In the genomic region with DNA sequence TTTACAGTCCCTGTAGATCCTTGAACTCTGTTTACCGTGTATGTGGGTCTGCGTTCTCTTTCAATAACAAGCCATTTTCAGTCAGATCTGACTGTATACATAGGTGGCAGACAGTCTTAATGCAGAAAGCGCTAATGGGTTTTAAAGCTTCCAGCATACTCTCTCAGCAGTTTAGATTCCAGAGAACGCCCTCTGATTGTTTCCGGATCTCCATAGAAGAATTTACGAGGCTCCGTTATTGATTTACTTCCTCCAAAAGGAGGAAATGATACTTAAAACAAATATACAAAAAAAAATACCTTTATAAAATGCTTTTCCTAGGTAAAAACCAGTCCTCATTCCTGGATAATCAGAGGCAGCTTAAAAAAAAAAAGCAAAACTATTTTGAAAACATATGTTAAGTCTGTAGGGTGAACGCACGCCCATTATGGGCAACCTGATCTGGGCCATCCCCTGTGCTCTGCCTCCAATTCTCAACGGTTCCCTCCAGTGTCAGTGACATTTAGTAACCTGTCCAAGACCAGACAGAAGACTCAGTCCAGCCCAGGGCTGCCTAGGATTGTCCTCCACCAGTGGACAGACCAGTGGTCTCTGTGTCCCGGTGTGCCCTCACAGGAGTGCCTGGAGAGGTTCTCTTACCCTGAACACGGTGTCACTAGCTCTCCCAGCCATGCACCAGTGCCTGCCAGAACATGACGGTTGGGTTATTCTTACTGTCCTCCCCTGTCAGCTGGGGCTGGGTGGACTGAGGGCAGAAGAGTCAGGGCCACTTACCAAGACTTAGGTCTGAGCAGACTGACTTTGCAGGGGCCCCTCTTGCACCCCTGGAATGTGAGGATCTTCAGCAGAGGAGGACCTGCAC, we compare ENCODE assay signal across 11 cellular contexts.
A peak's percentile ranks its signal among the peaks of the same experiment; 100 is the strongest.
DNase-seq lines count a peak whose midpoint lies in the region; TF ChIP-seq lines count a peak whose summit lies in the region.
"Had no signal": no experiment of that assay in that cellular context is flagged by ENCODE, and none has a peak within 500 bp of the region (broad histone marks: within the 10 kb centered on the region; RNA-seq: fewer than 3 reads in every experiment).

No MANE protein-coding gene starts in this region.

- WGBS in hepatocyte (ENCODE audit: low lambda C conversion rate, missing lambda C conversion rate), result 54% methylated on average over 13 of the region's 13 CpGs

- no peak overlapping the region for H2AFZ ChIP-seq in hepatocyte

- DNase-seq in DMS153 (lab: John Stamatoyannopoulos, UW) (peak; percentile 30), DMS153 treated with DMSO at 0.1 percent for 48 hours (lab: John Stamatoyannopoulos, UW; ENCODE audit: unreplicated experiment) (no peak), SK-N-MC (ENCODE audit: low read depth, low spot score) (no peak), hepatocyte (ENCODE audit: low spot score) (peak; percentile 34), NCI-H69 (lab: John Stamatoyannopoulos, UW) (no peak), AG08396 (ENCODE audit: low spot score) (no peak), GM03348 (ENCODE audit: low spot score) (no peak)
- DNase-seq: naive thymus-derived CD8-positive, alpha-beta T cell; NCI-H345 had no signal

- H3K27ac ChIP-seq in SK-N-MC, result peak overlapping the region; percentile 2
- peak overlapping the region; percentile 48 for H3K27ac ChIP-seq in hepatocyte
- peak overlapping the region; percentile 45 for H3K27ac ChIP-seq in skeletal muscle tissue (ENCODE audit: low read depth, low read length)
- H3K27ac ChIP-seq: 22Rv1 had no signal

- H3K9ac ChIP-seq in SK-N-MC (ENCODE audit: insufficient read length) (no peak overlapping the region), skeletal muscle tissue (ENCODE audit: low read depth in 1 of 3, low read length in 3 of 3) (no peak overlapping the region)

- no peak for TF ChIP-seq CTCF in hepatocyte (IDR thresholded peaks at IDR 0.05; ENCODE audit: poor library complexity)

- peaks cover 100% of the 10 kb centered on the region for H3K79me2 ChIP-seq in hepatocyte

- peak overlapping the region; percentile 36 for H3K4me2 ChIP-seq in hepatocyte

- H3K4me3 ChIP-seq in SK-N-MC (peak overlapping the region; percentile 7; the same call in 1 of the 2 replicates), hepatocyte (no peak overlapping the region), skeletal muscle tissue (ENCODE audit: low read length in 3 of 3) (peak overlapping the region in 2 of 3 donors; percentile 30 to 49)

- H3K4me1 ChIP-seq in hepatocyte (ENCODE audit: insufficient read depth) (peaks cover 21% of the 10 kb centered on the region), skeletal muscle tissue (ENCODE audit: control insufficient read depth in 3 of 3, insufficient read depth in 3 of 3, low read length in 3 of 3) (peaks cover 19 to 31% (median 21%) of the 10 kb centered on the region in 3 donors)

- peaks cover 49% of the 10 kb centered on the region for H4K20me1 ChIP-seq in hepatocyte (ENCODE audit: insufficient read depth, poor library complexity, severe bottlenecking)

- H3K9me3 ChIP-seq in SK-N-MC (ENCODE audit: low read depth, low read length), result no peaks in the 10 kb centered on the region
- no peaks in the 10 kb centered on the region for H3K9me3 ChIP-seq in hepatocyte (ENCODE audit: low read depth)
- H3K9me3 ChIP-seq in skeletal muscle tissue (ENCODE audit: control insufficient read depth in 3 of 3, low read length in 3 of 3), result no peaks in the 10 kb centered on the region

- no peaks in the 10 kb centered on the region for H3K27me3 ChIP-seq in hepatocyte
- no peaks in the 10 kb centered on the region for H3K27me3 ChIP-seq in skeletal muscle tissue (ENCODE audit: control insufficient read depth in 3 of 3, insufficient read depth in 3 of 3, low read length in 3 of 3)

- H3K9me2 ChIP-seq in hepatocyte (replicated peaks; ENCODE audit: insufficient read depth), result no peaks in the 10 kb centered on the region

- no peaks in the 10 kb centered on the region for H3K36me3 ChIP-seq in SK-N-MC (ENCODE audit: insufficient read depth, low read length)
- H3K36me3 ChIP-seq in hepatocyte (replicated peaks; ENCODE audit: insufficient read depth, low read depth), result no peaks in the 10 kb centered on the region
- no peaks in the 10 kb centered on the region for H3K36me3 ChIP-seq in skeletal muscle tissue (ENCODE audit: control insufficient read depth in 3 of 3, insufficient read depth in 3 of 3, low read length in 3 of 3)

Comparison
In these comparisons a context has a peak if more than half of its experiments do, and no peak if none do; other contexts are left out.
1. DNase-seq: peak in DMS153 (single experiment) and hepatocyte (single experiment); none in DMS153 treated with DMSO at 0.1 percent for 48 hours (single experiment), SK-N-MC (single experiment), NCI-H69 (single experiment), AG08396 (single experiment) and GM03348 (single experiment).
2. Peak in every context shown above with its lines, with median percentiles within 50 percentile points of each other: H3K27ac ChIP-seq.